ENCODE assay signal across 11 cellular contexts in the genomic region with DNA sequence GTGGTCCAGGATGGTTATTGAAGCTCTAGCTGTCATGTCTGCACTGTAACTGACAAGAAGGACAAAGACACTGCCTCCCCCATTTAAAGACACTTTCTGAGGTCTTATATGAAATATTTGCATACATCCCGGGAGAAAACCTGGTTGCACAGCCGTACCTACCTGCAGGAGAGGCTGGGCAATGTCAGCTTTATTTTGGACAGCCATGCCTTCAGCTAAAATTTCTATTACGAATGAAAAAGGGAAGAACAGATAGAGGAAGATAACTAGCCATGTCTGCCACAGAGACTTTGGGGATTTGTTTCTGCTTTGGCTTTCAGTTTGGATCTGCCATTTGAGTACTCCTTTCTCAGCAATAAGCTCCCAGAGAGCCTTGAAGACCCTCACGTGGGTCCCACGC. TPM values are rescaled to one million over a fixed set of nuclear protein-coding genes. Genes with fewer than 3 reads are reported as not detected.
DNase-seq lines count a peak whose midpoint lies in the region; ATAC-seq, FAIRE-seq and TF ChIP-seq lines count a peak whose summit lies in the region.
"Had no signal": no experiment of that assay in that cellular context is flagged by ENCODE, and none has a peak within 500 bp of the region (broad histone marks: within the 10 kb centered on the region; RNA-seq: fewer than 3 reads in every experiment).

No MANE protein-coding gene starts in this region.

- SMC1A ChIA-PET in GM12878 (lab: Charles Lee; ENCODE audit: uncharacterized antibody, unreplicated experiment): interaction anchor here (0.8 to 16.5 kb wide), 11 partner anchors 8 to 188 kb away, joined by 3 to 253 read pairs (median 4); a partner anchor contains a TSS

- no TSS peak for BruUV-seq in GM12878 (replicated peaks; lab: Mats Ljungman, UMichigan)

- peak overlapping the region; percentile 22 for H3K4me3 ChIP-seq in CD8-positive, alpha-beta T cell (ENCODE audit: low read depth, low read length)
- H3K4me3 ChIP-seq in KMS-11 (IDR thresholded peaks at IDR 0.05; ENCODE audit: insufficient read depth, low read depth, low read length): no peak overlapping the region
- peak overlapping the region; percentile 23; the same call in 1 of the 2 replicates for H3K4me3 ChIP-seq in GM12878
- no peak overlapping the region for H3K4me3 ChIP-seq in neutrophil (ENCODE audit: low read depth in 1 of 2, low read length in 1 of 2)

- DNase-seq in CD8-positive, alpha-beta T cell: no peak
- DNase-seq in GM12878 (ENCODE audit: low read depth, low spot score) (no peak), GM12892 (ENCODE audit: insufficient read length) (no peak)

- no peaks in the 10 kb centered on the region for H3K27me3 Mint-ChIP-seq in CD8-positive, alpha-beta T cell (ENCODE audit: low read depth)

- FAIRE-seq in GM12878 (lab: Jason Lieb, UNC): no peak
- FAIRE-seq in GM12892 (lab: Jason Lieb, UNC): no peak

- no peak for TF ChIP-seq POLR2A in GM12878 (IDR thresholded peaks at IDR 0.05; ENCODE audit: low read depth, low read length)
- TF ChIP-seq POLR2A in GM12892 (IDR thresholded peaks at IDR 0.05; ENCODE audit: low read depth, low read length): no peak

- H3K4me2 ChIP-seq in KMS-11 (peak overlapping the region; percentile 64; the same call in 1 of the 2 replicates), GM12878 (ENCODE audit: control insufficient read depth, insufficient read depth) (peak overlapping the region; percentile 77)

- no peak for TF ChIP-seq EP300 in GM12878 (IDR thresholded peaks at IDR 0.05; ENCODE audit: borderline replicate concordance in 1 of 2, control insufficient read depth in 1 of 2, low read depth in 2 of 2, low read length in 2 of 2)

- H3K9me3 ChIP-seq in CD8-positive, alpha-beta T cell (ENCODE audit: low read length): no peaks in the 10 kb centered on the region
- H3K9me3 ChIP-seq in GM12878 (replicated peaks; ENCODE audit: control insufficient read depth, insufficient read depth, low read length) (no peaks in the 10 kb centered on the region), neutrophil (no peaks in the 10 kb centered on the region)

- H3K9me3 Mint-ChIP-seq in CD8-positive, alpha-beta T cell: no peaks in the 10 kb centered on the region

- H3K27me3 ChIP-seq in CD8-positive, alpha-beta T cell (ENCODE audit: insufficient read depth, low read length): no peaks in the 10 kb centered on the region
- no peaks in the 10 kb centered on the region for H3K27me3 ChIP-seq in KMS-11 (ENCODE audit: insufficient read depth, low read depth)
- no peaks in the 10 kb centered on the region for H3K27me3 ChIP-seq in GM12878 (replicated peaks in 1 of 2; ENCODE audit: control insufficient read depth in 2 of 2, insufficient read depth in 2 of 2, low read length in 1 of 2)
- H3K27me3 ChIP-seq in neutrophil: no peaks in the 10 kb centered on the region

- TF ChIP-seq RAD21 in GM12878 (IDR thresholded peaks at IDR 0.05; ENCODE audit: insufficient read depth, low read depth, low read length): no peak

- no peaks in the 10 kb centered on the region for H3K36me3 ChIP-seq in CD8-positive, alpha-beta T cell (ENCODE audit: insufficient read depth, low read length)
- H3K36me3 ChIP-seq in KMS-11 (ENCODE audit: insufficient read depth): no peaks in the 10 kb centered on the region; the same call in 1 of the 2 replicates
- peaks cover 15% of the 10 kb centered on the region in 2 experiments for H3K36me3 ChIP-seq in GM12878 (ENCODE audit: control insufficient read depth in 2 of 2, insufficient read depth in 2 of 2, low read length in 1 of 2)
- no peaks in the 10 kb centered on the region for H3K36me3 ChIP-seq in neutrophil

- no peak for ATAC-seq in CD8-positive, alpha-beta T cell
- ATAC-seq in GM12878 (no peak), GM19324 (IDR thresholded peaks at IDR 0.05; ENCODE audit: low FRiP score, unreplicated experiment) (no peak), HG03457 (IDR thresholded peaks at IDR 0.05; ENCODE audit: unreplicated experiment) (no peak), GM21619 (IDR thresholded peaks at IDR 0.05; ENCODE audit: unreplicated experiment) (no peak)

- peaks cover 55% of the 10 kb centered on the region for H3K36me3 Mint-ChIP-seq in CD8-positive, alpha-beta T cell

- peaks cover 94% of the 10 kb centered on the region for H3K4me1 ChIP-seq in CD8-positive, alpha-beta T cell (ENCODE audit: insufficient read depth, low read length)
- H3K4me1 ChIP-seq in KMS-11 (ENCODE audit: low read depth, poor library complexity, severe bottlenecking): peaks cover 63% of the 10 kb centered on the region
- peaks cover 64% of the 10 kb centered on the region for H3K4me1 ChIP-seq in GM12878 (ENCODE audit: control insufficient read depth, insufficient read depth, low read length)
- peaks cover 56 to 57% of the 10 kb centered on the region in 2 experiments for H3K4me1 ChIP-seq in neutrophil (ENCODE audit: control insufficient read depth in 1 of 2, insufficient read depth in 1 of 2, low read depth in 1 of 2, low read length in 1 of 2)

- CTCF ChIA-PET in CD8-positive, alpha-beta T cell (lab: Charles Lee): interaction anchor here (2.0 to 20.0 kb wide), 4 partner anchors 9 to 44 kb away, joined by 9 to 332 read pairs (median 25); a partner anchor contains a TSS
- CTCF ChIA-PET in GM12878 (lab: Yijun Ruan, JAX): interaction anchor here (1.0 to 5.2 kb wide), 9 partner anchors 7 to 101 kb away, joined by 3 to 126 read pairs (median 6); a partner anchor contains a TSS

- H2AFZ ChIP-seq in KMS-11 (ENCODE audit: low read depth) (no peak overlapping the region), GM12878 (ENCODE audit: control insufficient read depth, low read depth, low read length) (no peak overlapping the region; the same call in 1 of the 2 replicates)

- no peak for TF ChIP-seq CTCF in CD8-positive, alpha-beta T cell (IDR thresholded peaks at IDR 0.05)
- TF ChIP-seq CTCF in KMS-11 (conservative IDR thresholded peaks at IDR 0.05; ENCODE audit: low read depth, low read length): no peak
- TF ChIP-seq CTCF in GM12878 (IDR thresholded peaks at IDR 0.05 in 2 of 3, conservative IDR thresholded peaks at IDR 0.05 in 1 of 3; ENCODE audit: control insufficient read depth in 2 of 3, extremely low read depth in 1 of 3, insufficient read depth in 1 of 3, low read depth in 3 of 3, low read length in 3 of 3): no peak
- TF ChIP-seq CTCF in neutrophil (IDR thresholded peaks at IDR 0.05): no peak

- peak overlapping the region; percentile 83 for H3K4me3 Mint-ChIP-seq in CD8-positive, alpha-beta T cell

- in situ Hi-C loops in GM12878 (cut with MboI): no loop called here

- POLR2A ChIA-PET in CD8-positive, alpha-beta T cell (lab: Charles Lee): interaction anchor here (1.1 to 9.9 kb wide), 5 partner anchors 9 to 28 kb away, joined by 6 to 88 read pairs (median 33); a partner anchor contains a TSS
- POLR2A ChIA-PET in GM12878 (lab: Charles Lee): interaction anchor here (0.6 to 11.1 kb wide), 14 partner anchors 8 to 195 kb away, joined by 3 to 177 read pairs (median 4); a partner anchor contains a TSS

- intact Hi-C loops in CD8-positive, alpha-beta T cell (cut with DNase I, micrococcal nuclease): no loop called here
- intact Hi-C loops in GM12878 (cut with micrococcal nuclease; ENCODE audit: unreplicated experiment): no loop called here

- H4K20me1 ChIP-seq in KMS-11 (ENCODE audit: insufficient read depth): peaks cover 4% of the 10 kb centered on the region; the same call in 1 of the 2 replicates
- no peaks in the 10 kb centered on the region for H4K20me1 ChIP-seq in GM12878 (ENCODE audit: control insufficient read depth, insufficient read depth)

- peak overlapping the region; percentile 26 for H3K27ac ChIP-seq in CD8-positive, alpha-beta T cell (ENCODE audit: low read depth, low read length)
- H3K27ac ChIP-seq in KMS-11 (peak overlapping the region; percentile 10; the same call in 1 of the 2 replicates), GM12878 (ENCODE audit: control insufficient read depth, insufficient read depth) (peak overlapping the region; percentile 91), neutrophil (peak overlapping the region; percentile 88)
- H3K27ac ChIP-seq: VCaP had no signal

- H3K9ac ChIP-seq in KMS-11: no peak overlapping the region
- H3K9ac ChIP-seq in GM12878 (ENCODE audit: control insufficient read depth, insufficient read depth, low read length): peak overlapping the region; percentile 56

- RAD21 ChIA-PET in GM12878 (lab: Charles Lee; ENCODE audit: unreplicated experiment): interaction anchor here (1.0 to 4.8 kb wide), 10 partner anchors 8 to 44 kb away, joined by 3 to 97 read pairs (median 9); a partner anchor contains a TSS

- WGBS in GM12878 (ENCODE audit: insufficient coverage, insufficient replicate concordance, low lambda C conversion rate, missing lambda C conversion rate): 5% methylated on average over 5 of the region's 5 CpGs

- H3K27ac Mint-ChIP-seq in CD8-positive, alpha-beta T cell: peak overlapping the region; percentile 88

- H3K79me2 ChIP-seq in KMS-11 (ENCODE audit: insufficient read depth, low read depth) (peaks cover 26% of the 10 kb centered on the region; the same call in 1 of the 2 replicates), GM12878 (ENCODE audit: control insufficient read depth, insufficient read depth, low read length) (peaks cover 58% of the 10 kb centered on the region)

- peaks cover 85% of the 10 kb centered on the region for H3K4me1 Mint-ChIP-seq in CD8-positive, alpha-beta T cell (ENCODE audit: low read depth)

RNA-seq across cellular contexts. Expression of a gene that starts 19.0 kb away (rescaled TPM):
- total RNA-seq in CD8-positive, alpha-beta T cell: 100 to 1,000 TPM; 115 to 119 TPM
- total RNA-seq in GM12878 (2013; cell fraction: nucleolus; rRNA removed): 208 and 222 TPM in 2 replicates
- 29.8 and 33.9 TPM in 2 replicates for total RNA-seq in GM12878 (2014; rRNA removed)
- total RNA-seq in GM12878 (2014; rRNA removed; fragmentation: Illumina TruSeq; extraction: Trizol): 27.4 and 27.5 TPM in 2 replicates
- total RNA-seq in GM12878 (2021): 51.3 and 60.4 TPM in 2 replicates
- 28.5 TPM for polyA plus RNA-seq in GM12878 (2011; ENCODE audit: low read depth)
- polyA plus RNA-seq in GM12878 (2011; rRNA removed): 46.3 and 53.6 TPM in 2 replicates
- polyA plus RNA-seq in GM12878 (2011; cell fraction: cytosol; rRNA removed): 49.2 and 50.2 TPM in 2 replicates
- polyA plus RNA-seq in GM12878 (2011; cell fraction: nucleus; rRNA removed): 208 and 220 TPM in 2 replicates
- polyA plus RNA-seq in GM12878 (2012): 25.9 and 29.0 TPM in 2 replicates
- 60.1 and 66.5 TPM in 2 replicates for polyA plus RNA-seq in GM12878 (2014; fragmentation: Illumina TruSeq; extraction: Trizol)
- polyA plus RNA-seq in GM12878 (2014; fragmentation: Nextera tagmentation; extraction: Ambion mirVana): 1 to 10 TPM; 8.2 TPM
- polyA plus RNA-seq in GM12878 (2014; rRNA removed): 52.7 and 55.0 TPM in 2 replicates
- 10 to 100 TPM; 26.6 to 27.4 TPM for polyA plus RNA-seq in GM12878 (2016; fragmentation: Nextera tagmentation; extraction: Ambion mirVana)
- 106 and 130 TPM in 2 replicates for polyA minus RNA-seq in GM12878 (2011; rRNA and poly(A)+ RNA removed)
- 28.4 and 29.1 TPM in 2 replicates for polyA minus RNA-seq in GM12878 (2011; cell fraction: cytosol; rRNA and poly(A)+ RNA removed)
- 45.0 and 65.2 TPM in 2 replicates for polyA minus RNA-seq in GM12878 (2011; cell fraction: nucleus; rRNA and poly(A)+ RNA removed)
- polyA plus RNA-seq in GM12892 (2012; ENCODE audit: missing spikeins): 32.2 TPM

RNA-seq across cellular contexts. Expression of a gene that starts 27.4 kb away (rescaled TPM):
- 10 to 100 TPM; 39.4 to 44.2 TPM for total RNA-seq in CD8-positive, alpha-beta T cell
- 46.8 and 51.0 TPM in 2 replicates for total RNA-seq in GM12878 (2013; cell fraction: nucleolus; rRNA removed)
- total RNA-seq in GM12878 (2014; rRNA removed) (16.0 and 17.7 TPM in 2 replicates), GM12878 (2014; rRNA removed; fragmentation: Illumina TruSeq; extraction: Trizol) (17.7 and 18.1 TPM in 2 replicates), GM12878 (2021) (17.7 and 22.0 TPM in 2 replicates)
- polyA plus RNA-seq in GM12878 (2011; ENCODE audit: low read depth): 11.8 TPM
- polyA plus RNA-seq in GM12878 (2011; rRNA removed) (17.8 and 19.6 TPM in 2 replicates), GM12878 (2014; fragmentation: Illumina TruSeq; extraction: Trizol) (16.0 and 16.8 TPM in 2 replicates), GM12878 (2014; fragmentation: Nextera tagmentation; extraction: Ambion mirVana) (1 to 10 TPM; 2.9 to 6.4 TPM), GM12878 (2014; rRNA removed) (13.9 and 16.0 TPM in 2 replicates), GM12878 (2016; fragmentation: Nextera tagmentation; extraction: Ambion mirVana) (10 to 100 TPM; 23.8 to 27.4 TPM)
- 8.7 and 9.2 TPM in 2 replicates for polyA plus RNA-seq in GM12878 (2011; cell fraction: cytosol; rRNA removed)
- 28.2 and 29.3 TPM in 2 replicates for polyA plus RNA-seq in GM12878 (2011; cell fraction: nucleus; rRNA removed)
- 14.3 and 16.2 TPM in 2 replicates for polyA plus RNA-seq in GM12878 (2012)
- polyA minus RNA-seq in GM12878 (2011; rRNA and poly(A)+ RNA removed): 11.2 and 13.8 TPM in 2 replicates
- 2.8 and 2.9 TPM in 2 replicates for polyA minus RNA-seq in GM12878 (2011; cell fraction: cytosol; rRNA and poly(A)+ RNA removed)
- polyA minus RNA-seq in GM12878 (2011; cell fraction: nucleus; rRNA and poly(A)+ RNA removed): 10.0 and 16.6 TPM in 2 replicates
- 14.9 TPM for polyA plus RNA-seq in GM12892 (2012; ENCODE audit: missing spikeins)

RNA-seq across cellular contexts. Expression of a gene that starts 27.5 kb away (rescaled TPM):
- total RNA-seq in CD8-positive, alpha-beta T cell: 10 to 100 TPM; 53.8 to 58.7 TPM
- 287 and 321 TPM in 2 replicates for total RNA-seq in GM12878 (2013; cell fraction: nucleolus; rRNA removed)
- total RNA-seq in GM12878 (2014; rRNA removed) (45.8 and 48.5 TPM in 2 replicates), GM12878 (2014; rRNA removed; fragmentation: Illumina TruSeq; extraction: Trizol) (32.6 and 33.4 TPM in 2 replicates), GM12878 (2021) (45.4 and 47.6 TPM in 2 replicates)
- polyA plus RNA-seq in GM12878 (2011; ENCODE audit: low read depth): 16.4 TPM
- polyA plus RNA-seq in GM12878 (2011; rRNA removed) (40.7 and 49.3 TPM in 2 replicates), GM12878 (2014; fragmentation: Illumina TruSeq; extraction: Trizol) (28.6 and 43.3 TPM in 2 replicates), GM12878 (2014; fragmentation: Nextera tagmentation; extraction: Ambion mirVana) (1 to 10 TPM; 5.1 to 5.6 TPM), GM12878 (2014; rRNA removed) (52.4 and 56.1 TPM in 2 replicates), GM12878 (2016; fragmentation: Nextera tagmentation; extraction: Ambion mirVana) (10 to 100 TPM; 36.9 to 40.7 TPM)
- polyA plus RNA-seq in GM12878 (2011; cell fraction: cytosol; rRNA removed): 51.4 and 85.8 TPM in 2 replicates
- polyA plus RNA-seq in GM12878 (2011; cell fraction: nucleus; rRNA removed): 460 and 573 TPM in 2 replicates
- 32.4 and 33.5 TPM in 2 replicates for polyA plus RNA-seq in GM12878 (2012)
- 54.9 and 77.8 TPM in 2 replicates for polyA minus RNA-seq in GM12878 (2011; rRNA and poly(A)+ RNA removed)
- 20.1 and 21.9 TPM in 2 replicates for polyA minus RNA-seq in GM12878 (2011; cell fraction: cytosol; rRNA and poly(A)+ RNA removed)
- 77.7 and 124 TPM in 2 replicates for polyA minus RNA-seq in GM12878 (2011; cell fraction: nucleus; rRNA and poly(A)+ RNA removed)
- polyA plus RNA-seq in GM12892 (2012; ENCODE audit: missing spikeins): 39.4 TPM

RNA-seq across cellular contexts. Expression of a gene that starts 38.2 kb away (rescaled TPM):
- total RNA-seq in CD8-positive, alpha-beta T cell: 1 to 10 TPM; 5.1 to 6.0 TPM
- 16.6 and 18.3 TPM in 2 replicates for total RNA-seq in GM12878 (2013; cell fraction: nucleolus; rRNA removed)
- 8.2 and 8.4 TPM in 2 replicates for total RNA-seq in GM12878 (2014; rRNA removed)
- 3.4 and 3.8 TPM in 2 replicates for total RNA-seq in GM12878 (2014; rRNA removed; fragmentation: Illumina TruSeq; extraction: Trizol)
- 7.6 and 7.8 TPM in 2 replicates for total RNA-seq in GM12878 (2021)
- polyA plus RNA-seq in GM12878 (2011; ENCODE audit: low read depth): 3.6 TPM
- 3.1 and 6.3 TPM in 2 replicates for polyA plus RNA-seq in GM12878 (2011; rRNA removed)
- polyA plus RNA-seq in GM12878 (2011; cell fraction: cytosol; rRNA removed): 8.2 and 8.9 TPM in 2 replicates
- 11.1 and 11.3 TPM in 2 replicates for polyA plus RNA-seq in GM12878 (2011; cell fraction: nucleus; rRNA removed)
- polyA plus RNA-seq in GM12878 (2012): 5.8 and 8.0 TPM in 2 replicates
- 1.5 and 3.0 TPM in 2 replicates for polyA plus RNA-seq in GM12878 (2014; fragmentation: Illumina TruSeq; extraction: Trizol)
- 1 to 10 TPM in 1 of 2 experiments, under 1 TPM in 1; 0.31 to 1.1 TPM for polyA plus RNA-seq in GM12878 (2014; fragmentation: Nextera tagmentation; extraction: Ambion mirVana)
- 7.8 and 8.5 TPM in 2 replicates for polyA plus RNA-seq in GM12878 (2014; rRNA removed)
- polyA plus RNA-seq in GM12878 (2016; fragmentation: Nextera tagmentation; extraction: Ambion mirVana): 1 to 10 TPM; 7.3 to 9.4 TPM
- polyA minus RNA-seq in GM12878 (2011; rRNA and poly(A)+ RNA removed): 8.5 and 8.7 TPM in 2 replicates
- polyA minus RNA-seq in GM12878 (2011; cell fraction: cytosol; rRNA and poly(A)+ RNA removed): 4.8 and 5.7 TPM in 2 replicates
- polyA minus RNA-seq in GM12878 (2011; cell fraction: nucleus; rRNA and poly(A)+ RNA removed): 4.1 and 7.2 TPM in 2 replicates
- polyA plus RNA-seq in GM12892 (2012; ENCODE audit: missing spikeins): 3.5 TPM

RNA-seq across cellular contexts. Expression of a gene that starts 47.4 kb away (rescaled TPM):
- not detected for total RNA-seq in CD8-positive, alpha-beta T cell
- total RNA-seq in GM12878 (2013; cell fraction: nucleolus; rRNA removed): not detected in 2 replicates
- total RNA-seq in GM12878 (2014; rRNA removed): 0.11 TPM in 1 of 2 replicates, not detected in the other
- 0.04 TPM in 1 of 2 replicates, not detected in the other for total RNA-seq in GM12878 (2014; rRNA removed; fragmentation: Illumina TruSeq; extraction: Trizol)
- 0.08 and 0.29 TPM in 2 replicates for total RNA-seq in GM12878 (2021)
- polyA plus RNA-seq in GM12878 (2011; ENCODE audit: low read depth): not detected
- polyA plus RNA-seq in GM12878 (2011; rRNA removed): not detected in 2 replicates
- polyA plus RNA-seq in GM12878 (2011; cell fraction: cytosol; rRNA removed): not detected in 2 replicates
- 0.03 and 0.18 TPM in 2 replicates for polyA plus RNA-seq in GM12878 (2011; cell fraction: nucleus; rRNA removed)
- polyA plus RNA-seq in GM12878 (2012): 0.10 and 0.42 TPM in 2 replicates
- 0.06 TPM in 1 of 2 replicates, not detected in the other for polyA plus RNA-seq in GM12878 (2014; fragmentation: Illumina TruSeq; extraction: Trizol)
- under 1 TPM in 1 of 2 experiments, not detected in 1; 0.08 TPM for polyA plus RNA-seq in GM12878 (2014; fragmentation: Nextera tagmentation; extraction: Ambion mirVana)
- polyA plus RNA-seq in GM12878 (2014; rRNA removed): 0.13 and 0.23 TPM in 2 replicates
- polyA plus RNA-seq in GM12878 (2016; fragmentation: Nextera tagmentation; extraction: Ambion mirVana): under 1 TPM; 0.12 to 0.64 TPM
- 0.10 TPM in 1 of 2 replicates, not detected in the other for polyA minus RNA-seq in GM12878 (2011; rRNA and poly(A)+ RNA removed)
- 1.0 TPM in 1 of 2 replicates, not detected in the other for polyA minus RNA-seq in GM12878 (2011; cell fraction: cytosol; rRNA and poly(A)+ RNA removed)
- 0.36 and 0.38 TPM in 2 replicates for polyA minus RNA-seq in GM12878 (2011; cell fraction: nucleus; rRNA and poly(A)+ RNA removed)
- 0.30 TPM for polyA plus RNA-seq in GM12892 (2012; ENCODE audit: missing spikeins)
- total RNA-seq: cerebellum had no signal
- polyA plus RNA-seq: neural cell had no signal

Comparison
In these comparisons a context has a peak if more than half of its experiments do, and no peak if none do; other contexts are left out.
1. H3K27ac ChIP-seq: peak in every context shown above with its lines; median percentile 91 in GM12878; 88 in neutrophil; 26 in CD8-positive, alpha-beta T cell; 10 in KMS-11.
2. H3K4me3 ChIP-seq: peak in CD8-positive, alpha-beta T cell (single experiment) and GM12878 (single experiment); none in KMS-11 (single experiment) and neutrophil (0 of 2).